In the genomic region with DNA sequence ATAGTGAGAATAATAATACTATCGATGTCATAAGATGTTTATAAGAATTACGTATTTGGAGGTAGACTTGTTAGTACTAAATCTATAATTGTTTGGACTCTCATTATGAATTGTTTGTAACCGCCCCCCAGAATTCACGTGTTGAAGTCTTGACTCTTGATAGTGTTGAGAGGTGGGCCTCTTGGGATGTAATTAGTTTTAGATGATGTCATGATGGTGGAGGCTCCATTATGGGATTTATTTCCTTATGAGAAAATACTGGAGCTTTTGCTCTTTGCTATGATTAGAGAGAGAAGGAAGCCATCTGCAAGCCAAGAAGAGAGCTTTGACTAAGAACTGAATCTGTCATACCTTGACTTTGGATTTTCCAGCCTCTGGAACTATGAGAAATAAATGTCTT, we compare ENCODE assay signal across 32 cellular contexts.
"Had no signal": no experiment of that assay in that cellular context is flagged by ENCODE, and none has a peak within 500 bp of the region (broad histone marks: within the 10 kb centered on the region; RNA-seq: fewer than 3 reads in every experiment).

No MANE protein-coding gene starts in this region.

- H3K4me3 Mint-ChIP-seq: T-cell had no signal

- H3K4me3 ChIP-seq: MG63, Peyer's patch, SJSA1 had no signal

- H3K27me3 ChIP-seq: MG63, Peyer's patch, SJSA1 had no signal

- H3K9me3 ChIP-seq: MG63, Peyer's patch, SJSA1, SK-N-SH had no signal

- H3K4me2 ChIP-seq: SK-N-SH had no signal

- H3K27ac Mint-ChIP-seq: T-cell had no signal

- H3K27ac ChIP-seq: Peyer's patch, SJSA1 had no signal

- H3K27me3 Mint-ChIP-seq: T-cell had no signal

- H3K36me3 Mint-ChIP-seq: T-cell had no signal

- H3K36me3 ChIP-seq: MG63, Peyer's patch, SJSA1 had no signal

- DNase-seq: Kasumi-1; MG63; NCI-H1048; NCI-H1092 treated with DMSO at 0.1 percent for 48 hours; NCI-H1105 treated with DMSO at 0.1 percent for 48 hours; NCI-H1417; NCI-H1436; NCI-H146; NCI-H1694; NCI-H187; NCI-H1930; NCI-H2029 treated with DMSO at 0.1 percent for 48 hours; NCI-H2081 treated with DMSO at 0.1 percent for 48 hours; NCI-H2107; NCI-H2171; NCI-H226; NCI-H446 treated with DMSO at 0.1 percent for 48 hours; NCI-H510A; NCI-H526; NCI-H69; NCI-H748 treated with DMSO at 0.1 percent for 48 hours; NCI-H82; NK-92 treated with Interleukin-12 subunit alpha and Interleukin-12 subunit beta, amount 100 ng/mL, for 24 hours; OCI-M1; PC-3; Peyer's patch; Right ventricle myocardium superior; RPMI8226; SHP77 treated with DMSO at 0.1 percent for 48 hours; SK-N-SH; T-cell had no signal

- H3K4me1 Mint-ChIP-seq: T-cell had no signal

- ATAC-seq: PC-3, T-cell had no signal

- H3K4me1 ChIP-seq: Peyer's patch, SJSA1 had no signal

- H3K9me2 ChIP-seq: SK-N-SH had no signal

- H3K9ac ChIP-seq: SK-N-SH had no signal
